Comparison of ENCODE assay signal across 11 cellular contexts in the genomic region with DNA sequence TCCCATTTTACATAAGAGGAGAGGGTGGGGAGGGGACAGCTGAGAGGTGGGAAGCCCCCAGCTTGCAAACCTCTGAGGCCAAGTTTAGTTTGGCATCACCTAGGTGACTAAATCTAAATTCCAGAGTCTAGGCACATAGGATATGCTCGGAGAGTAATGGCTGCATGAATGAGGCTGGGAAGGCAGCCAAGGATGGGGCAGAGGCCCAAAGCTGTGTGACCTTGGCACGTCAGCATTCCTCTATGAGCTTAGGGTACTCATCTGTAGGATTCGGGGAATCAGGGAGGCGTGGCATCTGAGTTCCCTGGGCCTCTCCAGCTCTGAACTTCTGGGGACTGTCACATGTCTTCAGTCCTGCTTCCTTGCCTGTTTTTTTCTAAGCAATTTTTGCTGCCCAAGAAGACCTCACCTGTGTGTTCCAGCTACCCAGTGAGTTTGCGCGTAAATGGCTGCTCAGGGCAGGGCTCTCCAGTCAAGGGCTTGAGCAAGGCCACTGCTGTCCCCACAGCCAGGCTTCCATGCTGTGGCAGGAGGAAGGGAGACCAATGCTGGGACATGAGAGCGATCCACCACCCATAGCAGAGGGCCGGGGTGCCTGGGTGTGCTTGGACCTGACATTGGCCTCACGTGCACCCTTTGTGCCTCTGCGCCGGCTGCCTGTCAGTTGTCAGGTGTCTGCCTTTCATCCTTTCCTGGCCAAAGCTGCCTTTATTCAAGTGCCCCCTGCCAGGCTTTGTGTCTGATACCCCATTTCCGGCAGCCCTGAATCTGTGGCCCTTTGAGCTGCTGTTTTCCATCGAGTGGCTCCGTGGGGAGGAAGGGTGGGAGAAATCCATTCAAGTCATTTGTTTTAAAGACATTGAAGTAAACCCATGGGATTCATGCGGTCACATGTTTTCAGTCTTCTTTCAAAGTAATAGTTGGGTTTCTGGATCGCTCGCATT. TPM values are rescaled to one million over a fixed set of nuclear protein-coding genes. Genes with fewer than 3 reads are reported as not detected.
DNase-seq lines count a peak whose midpoint lies in the region; ATAC-seq and TF ChIP-seq lines count a peak whose summit lies in the region.
"Had no signal": no experiment of that assay in that cellular context is flagged by ENCODE, and none has a peak within 500 bp of the region (broad histone marks: within the 10 kb centered on the region; RNA-seq: fewer than 3 reads in every experiment).

No MANE protein-coding gene starts in this region.

- H3K4me1 ChIP-seq in esophagus squamous epithelium = peaks cover 52 to 94% (median 53%) of the 10 kb centered on the region in 3 donors
- peaks cover 64% of the 10 kb centered on the region for H3K4me1 ChIP-seq in prostate gland (replicated peaks)

- H3K4me3 ChIP-seq in esophagus squamous epithelium = no peak overlapping the region
- H3K4me3 ChIP-seq in prostate gland = no peak overlapping the region

- H3K4me1 Mint-ChIP-seq in immature natural killer cell = peaks cover 20 to 26% of the 10 kb centered on the region in 2 donors

- H3K27ac ChIP-seq in esophagus squamous epithelium (peak overlapping the region; percentile 83 to 93 (median 89)), prostate gland (peak overlapping the region; percentile 98)

- H3K27ac Mint-ChIP-seq in immature natural killer cell = peak overlapping the region in 2 of 6 donors; percentile 35 to 66
- H3K27ac Mint-ChIP-seq: activated T-cell treated with anti-CD3 and anti-CD28 coated beads, Interleukin-2, amount 50 U/mL, for 72 hours had no signal

- H3K27me3 ChIP-seq in esophagus squamous epithelium = no peaks in the 10 kb centered on the region
- H3K27me3 ChIP-seq in prostate gland (replicated peaks; ENCODE audit: insufficient read depth) = no peaks in the 10 kb centered on the region

- 71% methylated on average over 13 to 14 of the region's 17 CpGs for WGBS in esophagus squamous epithelium, 2 donors
- WGBS in prostate gland = 86% methylated on average over 17 of the region's 17 CpGs

- H3K36me3 ChIP-seq in esophagus squamous epithelium = no peaks in the 10 kb centered on the region
- H3K36me3 ChIP-seq in prostate gland = no peaks in the 10 kb centered on the region

- no peak for ATAC-seq in esophagus mucosa
- ATAC-seq: activated T-cell treated with anti-CD3 and anti-CD28 coated beads, Interleukin-2, amount 50 U/mL, for 72 hours had no signal

- no peak for TF ChIP-seq CTCF in esophagus squamous epithelium (IDR thresholded peaks at IDR 0.05)
- no peak for TF ChIP-seq CTCF in prostate gland (IDR thresholded peaks at IDR 0.05)

- no peaks in the 10 kb centered on the region for H3K9me3 ChIP-seq in esophagus squamous epithelium
- H3K9me3 ChIP-seq in prostate gland = no peaks in the 10 kb centered on the region

- TF ChIP-seq POLR2A in esophagus squamous epithelium (IDR thresholded peaks at IDR 0.05) = no peak
- TF ChIP-seq POLR2A in prostate gland (IDR thresholded peaks at IDR 0.05) = no peak

- DNase-seq in COR-L47 (lab: John Stamatoyannopoulos, UW) = peak; percentile 35
- peak; percentile 73 for DNase-seq in NCI-H2081 treated with DMSO at 0.1 percent for 48 hours (lab: John Stamatoyannopoulos, UW)
- DNase-seq in esophagus squamous epithelium (lab: John Stamatoyannopoulos, UW) = no peak
- DNase-seq in prostate gland (ENCODE audit: low spot score) = no peak
- no peak for DNase-seq in superior temporal gyrus (ENCODE audit: extremely low spot score)
- DNase-seq in immature natural killer cell = no peak
- DNase-seq in DMS114 treated with DMSO at 0.1 percent for 48 hours (lab: John Stamatoyannopoulos, UW; ENCODE audit: unreplicated experiment) = no peak
- DNase-seq: activated T-cell treated with anti-CD3 and anti-CD28 coated beads, Interleukin-2, amount 50 U/mL, for 72 hours; CD8-positive, alpha-beta memory T cell had no signal

- peaks cover 0 to 5% (median 1%) of the 10 kb centered on the region in 3 donors for H3K27me3 Mint-ChIP-seq in immature natural killer cell (ENCODE audit: low read depth in 3 of 3)

- intact Hi-C loops in esophagus squamous epithelium (cut with DNase I) (no loop called here), prostate gland (cut with DNase I) (no loop called here)

- H3K9me3 Mint-ChIP-seq in immature natural killer cell = no peaks in the 10 kb centered on the region
- H3K9me3 Mint-ChIP-seq: activated T-cell treated with anti-CD3 and anti-CD28 coated beads, Interleukin-2, amount 50 U/mL, for 72 hours; CD8-positive, alpha-beta memory T cell had no signal

- H3K36me3 Mint-ChIP-seq in immature natural killer cell = no peaks in the 10 kb centered on the region
- H3K36me3 Mint-ChIP-seq: CD8-positive, alpha-beta memory T cell had no signal

- H3K4me3 Mint-ChIP-seq in immature natural killer cell = no peak overlapping the region
- H3K4me3 Mint-ChIP-seq: activated T-cell treated with anti-CD3 and anti-CD28 coated beads, Interleukin-2, amount 50 U/mL, for 72 hours; CD8-positive, alpha-beta memory T cell had no signal

RNA-seq across cellular contexts. Expression of a gene that starts 14.0 kb away (rescaled TPM):
- total RNA-seq in esophagus squamous epithelium (1 to 10 TPM; 1.7 to 6.9 (median 2.9) TPM), prostate gland (10 to 100 TPM; 10.8 to 12.2 TPM), esophagus mucosa (2.3 TPM)
- polyA plus RNA-seq in immature natural killer cell = not detected
- total RNA-seq: OCI-LY7 had no signal
- polyA plus RNA-seq: CD8-positive, alpha-beta memory T cell had no signal

RNA-seq across cellular contexts. Expression of a gene that starts 58.3 kb away (rescaled TPM):
- total RNA-seq in esophagus squamous epithelium (under 1 TPM in 3 of 4 donors, not detected in 1; 0.09 to 0.95 (median 0.22) TPM), prostate gland (1 to 10 TPM in 1 of 2 donors, under 1 TPM in 1; 0.77 to 3.4 TPM), esophagus mucosa (0.88 TPM)
- 1 to 10 TPM in 1 of 3 donors, under 1 TPM in 1, not detected in 1; 0.43 to 2.4 TPM for polyA plus RNA-seq in immature natural killer cell

Comparison
In these comparisons a context has a peak if more than half of its experiments do, and no peak if none do; other contexts are left out.
1. DNase-seq: peak in COR-L47 (single experiment) and NCI-H2081 treated with DMSO at 0.1 percent for 48 hours (single experiment); none in esophagus squamous epithelium (single experiment), prostate gland (single experiment), superior temporal gyrus (single experiment), immature natural killer cell (0 of 3) and DMS114 treated with DMSO at 0.1 percent for 48 hours (single experiment).